ENCODE assay signal across 19 cellular contexts in the genomic region with DNA sequence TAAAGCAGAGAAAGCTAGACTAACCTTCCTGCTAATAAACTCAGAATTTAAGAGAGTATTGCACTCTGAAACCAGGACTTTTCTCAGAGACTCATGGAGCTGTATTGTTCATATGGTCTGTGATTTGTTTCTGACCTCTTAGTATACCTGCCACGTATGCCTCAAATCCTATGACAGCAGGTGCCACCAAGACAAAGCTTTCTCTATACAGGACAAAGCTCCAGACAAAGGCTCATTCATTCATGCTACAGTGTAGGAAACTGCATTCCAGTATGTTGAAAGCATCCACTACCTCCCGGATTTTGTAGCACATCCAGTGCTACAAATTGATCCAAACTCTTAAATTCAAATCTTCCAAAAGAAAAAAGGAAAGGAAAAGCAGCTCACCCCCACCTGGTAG.
DNase-seq lines count a peak whose midpoint lies in the region; ATAC-seq and TF ChIP-seq lines count a peak whose summit lies in the region.
"Had no signal": no experiment of that assay in that cellular context is flagged by ENCODE, and none has a peak within 500 bp of the region (broad histone marks: within the 10 kb centered on the region; RNA-seq: fewer than 3 reads in every experiment).

No MANE protein-coding gene starts in this region.

- peak overlapping the region; percentile 56 for H3K27ac ChIP-seq in right cardiac atrium (ENCODE audit: low read length)
- H3K27ac ChIP-seq in neural progenitor cell = no peak overlapping the region
- no peak overlapping the region for H3K27ac ChIP-seq in lower lobe of right lung
- H3K27ac ChIP-seq: GM23248, RWPE1, SJCRH30 had no signal

- ATAC-seq in right cardiac atrium = peak in 1 of 2 donors; percentile 35
- ATAC-seq in left ventricle myocardium superior = no peak
- ATAC-seq in activated CD4-positive, CD25-positive, alpha-beta regulatory T cell treated with anti-CD3 and anti-CD28 coated beads, Interleukin-2, amount 50 U/mL, for 24 hours = no peak
- ATAC-seq in lower lobe of right lung = no peak
- ATAC-seq in HG03521 (IDR thresholded peaks at IDR 0.05; ENCODE audit: unreplicated experiment) = no peak
- ATAC-seq: HCT116 had no signal

- DNase-seq in right cardiac atrium = no peak
- DNase-seq in left ventricle myocardium superior = no peak
- peak; percentile 56 for DNase-seq in SK-MEL-5 (ENCODE audit: low read depth, low spot score)
- DNase-seq in neural progenitor cell (ENCODE audit: low spot score) = peak; percentile 70
- DNase-seq in lower lobe of right lung = no peak
- DNase-seq in mesenteric fat pad (ENCODE audit: low spot score) = no peak
- DNase-seq: DND-41, GDM1, GM23248, KBM-7, NCI-H1092, NCI-H1694 treated with DMSO at 0.1 percent for 48 hours, NCI-H446 had no signal

- no peak overlapping the region for H3K4me3 Mint-ChIP-seq in neural progenitor cell
- H3K4me3 Mint-ChIP-seq: CD14-positive monocyte had no signal

- WGBS in right cardiac atrium = 54% methylated on average over 2 of the region's 2 CpGs

- no peaks in the 10 kb centered on the region for H3F3A ChIP-seq in neural progenitor cell (ENCODE audit: low read depth)

- no peaks in the 10 kb centered on the region for H3K36me3 Mint-ChIP-seq in neural progenitor cell
- H3K36me3 Mint-ChIP-seq: CD14-positive monocyte had no signal

- in situ Hi-C loops in SK-MEL-5 (cut with HindIII; ENCODE audit: low pct_unique_long_range_greater_than_20kb, low sequenced_read_pairs) = no loop called here

- H2AFZ ChIP-seq in neural progenitor cell (replicated peaks) = no peak overlapping the region
- H2AFZ ChIP-seq: GM23248 had no signal

- H4K20me1 ChIP-seq in neural progenitor cell (ENCODE audit: low read depth) = no peaks in the 10 kb centered on the region

- H3K9ac ChIP-seq in neural progenitor cell = no peak overlapping the region
- H3K9ac ChIP-seq: GM23248 had no signal

- H3K36me3 ChIP-seq in neural progenitor cell = no peaks in the 10 kb centered on the region
- H3K36me3 ChIP-seq in lower lobe of right lung = no peaks in the 10 kb centered on the region
- H3K36me3 ChIP-seq: SJCRH30 had no signal

- peaks cover 6% of the 10 kb centered on the region for H3K4me1 Mint-ChIP-seq in neural progenitor cell
- H3K4me1 Mint-ChIP-seq: CD14-positive monocyte had no signal

- no peak overlapping the region for H3K4me3 ChIP-seq in right cardiac atrium (ENCODE audit: low read length)
- no peak overlapping the region for H3K4me3 ChIP-seq in neural progenitor cell
- H3K4me3 ChIP-seq in lower lobe of right lung = no peak overlapping the region
- H3K4me3 ChIP-seq: GM23248, SJCRH30 had no signal

- H3K79me2 ChIP-seq in neural progenitor cell (ENCODE audit: low read depth) = no peaks in the 10 kb centered on the region

- H3K9me3 ChIP-seq in right cardiac atrium (ENCODE audit: control insufficient read depth, low read length) (no peaks in the 10 kb centered on the region), neural progenitor cell (ENCODE audit: low read depth) (no peaks in the 10 kb centered on the region), lower lobe of right lung (no peaks in the 10 kb centered on the region)
- H3K9me3 ChIP-seq: SJCRH30 had no signal

- intact Hi-C loops in right cardiac atrium (cut with DNase I) (no loop called here), left ventricle myocardium superior (cut with micrococcal nuclease) (no loop called here), lower lobe of right lung (cut with DNase I) (no loop called here)

- H3K27me3 ChIP-seq in right cardiac atrium (ENCODE audit: control insufficient read depth, insufficient read depth) (no peaks in the 10 kb centered on the region), neural progenitor cell (no peaks in the 10 kb centered on the region), lower lobe of right lung (ENCODE audit: low read depth) (no peaks in the 10 kb centered on the region)
- H3K27me3 ChIP-seq: SJCRH30 had no signal

- no peaks in the 10 kb centered on the region for H3K9me3 Mint-ChIP-seq in neural progenitor cell

- H3K27ac Mint-ChIP-seq in neural progenitor cell = no peak overlapping the region
- H3K27ac Mint-ChIP-seq: CD14-positive monocyte had no signal

- H3K27me3 Mint-ChIP-seq in neural progenitor cell (ENCODE audit: insufficient read depth, low read depth) = no peaks in the 10 kb centered on the region

- no peaks in the 10 kb centered on the region for H3K4me1 ChIP-seq in right cardiac atrium (ENCODE audit: control insufficient read depth, insufficient read depth, low read length)
- H3K4me1 ChIP-seq in neural progenitor cell = peaks cover 18% of the 10 kb centered on the region
- H3K4me1 ChIP-seq in lower lobe of right lung = no peaks in the 10 kb centered on the region

- no peak for TF ChIP-seq CTCF in neural progenitor cell (IDR thresholded peaks at IDR 0.05)
- no peak for TF ChIP-seq CTCF in lower lobe of right lung (IDR thresholded peaks at IDR 0.05)

- peak overlapping the region; percentile 33 for H3K4me2 ChIP-seq in neural progenitor cell

Comparison
In these comparisons a context has a peak if more than half of its experiments do, and no peak if none do; other contexts are left out.
1. DNase-seq: peak in SK-MEL-5 (single experiment) and neural progenitor cell (single experiment); none in right cardiac atrium (0 of 3), left ventricle myocardium superior (single experiment), lower lobe of right lung (single experiment) and mesenteric fat pad (single experiment).